10 cellular contexts compared by ENCODE assay signal in the genomic region with DNA sequence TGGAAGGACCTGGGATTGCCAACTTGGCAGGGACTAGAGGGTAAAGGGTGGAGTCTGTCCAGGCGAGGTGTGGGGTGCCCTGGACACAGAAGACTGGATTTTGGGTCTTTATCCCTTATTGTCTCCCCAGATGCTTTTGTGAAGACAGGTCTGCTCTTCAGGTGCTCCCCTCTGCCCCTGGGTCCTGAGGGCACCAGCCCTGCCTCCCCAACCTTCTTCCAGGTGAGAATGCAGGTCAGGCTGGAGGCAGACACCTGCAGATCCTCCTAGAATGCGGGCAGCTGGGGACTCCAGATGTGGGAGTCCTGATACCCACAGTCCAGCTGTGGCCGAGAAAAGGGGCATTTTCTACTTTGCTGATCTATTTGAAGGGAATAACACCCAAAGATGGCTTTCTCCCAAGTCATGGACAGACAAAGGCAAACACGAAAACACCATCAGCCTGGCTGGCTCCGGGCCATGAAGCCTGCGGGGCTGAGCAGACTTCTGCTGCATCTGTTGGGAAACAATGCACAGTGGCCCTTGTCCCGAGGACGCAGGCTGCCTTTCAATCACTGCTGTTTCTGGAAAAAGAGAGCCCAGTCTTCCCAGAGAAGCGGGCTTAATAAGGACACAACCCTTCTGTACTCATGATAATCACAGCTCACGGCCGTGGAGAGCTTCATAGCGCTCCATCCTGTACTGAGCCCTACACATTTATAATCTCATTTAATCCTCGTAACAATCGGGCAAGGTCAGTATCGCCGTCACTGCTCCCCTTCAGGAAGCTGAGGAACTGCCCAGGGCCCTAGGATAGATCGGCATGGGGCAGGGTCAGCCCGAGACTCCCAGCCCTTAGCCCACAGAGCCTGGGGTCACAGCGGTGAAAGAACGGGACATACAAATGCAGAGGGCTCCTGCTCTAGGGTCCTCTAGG.
A peak's percentile ranks its signal among the peaks of the same experiment; 100 is the strongest.
DNase-seq lines count a peak whose midpoint lies in the region; ATAC-seq and TF ChIP-seq lines count a peak whose summit lies in the region.
"Had no signal": no experiment of that assay in that cellular context is flagged by ENCODE, and none has a peak within 500 bp of the region (broad histone marks: within the 10 kb centered on the region; RNA-seq: fewer than 3 reads in every experiment).

No MANE protein-coding gene starts in this region.

- H3K27ac Mint-ChIP-seq in activated T-cell treated with anti-CD3 and anti-CD28 coated beads, Interleukin-2, amount 50 U/mL, for 24 hours: no peak overlapping the region
- H3K27ac Mint-ChIP-seq: stimulated activated naive CD8-positive, alpha-beta T cell treated with anti-CD3 and anti-CD28 coated beads, Interleukin-15, Interleukin-2, amounts not matched to agents 100 ng/mL and 50 ng/mL, for 24 hours had no signal

- H3K27ac ChIP-seq in WERI-Rb-1: peak overlapping the region; percentile 33
- no peak overlapping the region for H3K27ac ChIP-seq in suprapubic skin
- no peak overlapping the region for H3K27ac ChIP-seq in PC-9
- H3K27ac ChIP-seq: gastrocnemius medialis had no signal

- no peaks in the 10 kb centered on the region for H3K36me3 Mint-ChIP-seq in activated T-cell treated with anti-CD3 and anti-CD28 coated beads, Interleukin-2, amount 50 U/mL, for 24 hours (ENCODE audit: low read depth)

- H3K9me3 Mint-ChIP-seq in activated T-cell treated with anti-CD3 and anti-CD28 coated beads, Interleukin-2, amount 50 U/mL, for 24 hours: no peaks in the 10 kb centered on the region
- H3K9me3 Mint-ChIP-seq: stimulated activated naive CD8-positive, alpha-beta T cell treated with anti-CD3 and anti-CD28 coated beads, Interleukin-15, Interleukin-2, amounts not matched to agents 100 ng/mL and 50 ng/mL, for 24 hours had no signal

- H3K4me1 ChIP-seq in suprapubic skin (peaks cover 8% of the 10 kb centered on the region), PC-9 (replicated peaks; ENCODE audit: insufficient read depth) (no peaks in the 10 kb centered on the region)

- no peak for TF ChIP-seq EP300 in suprapubic skin (IDR thresholded peaks at IDR 0.05)

- H3K27me3 ChIP-seq in WERI-Rb-1 (ENCODE audit: insufficient read depth, low read depth, severe bottlenecking) (no peaks in the 10 kb centered on the region), suprapubic skin (no peaks in the 10 kb centered on the region), PC-9 (ENCODE audit: insufficient read depth, low read depth) (no peaks in the 10 kb centered on the region)
- H3K27me3 ChIP-seq: gastrocnemius medialis had no signal

- no peaks in the 10 kb centered on the region for H3F3A ChIP-seq in PC-9 (ENCODE audit: insufficient read depth, low read depth)

- intact Hi-C loops in PC-9 (cut with micrococcal nuclease; ENCODE audit: unreplicated experiment): no loop called here

- no peak for ATAC-seq in HG03521 (IDR thresholded peaks at IDR 0.05; ENCODE audit: unreplicated experiment)

- H3K9me3 ChIP-seq in WERI-Rb-1 (ENCODE audit: severe bottlenecking): no peaks in the 10 kb centered on the region
- no peaks in the 10 kb centered on the region for H3K9me3 ChIP-seq in suprapubic skin
- H3K9me3 ChIP-seq in PC-9 (ENCODE audit: insufficient read depth, low read depth): no peaks in the 10 kb centered on the region
- H3K9me3 ChIP-seq: gastrocnemius medialis had no signal

- CTCF ChIA-PET in PC-9 (lab: Charles Lee): no interaction called here

- no peaks in the 10 kb centered on the region for H3K79me2 ChIP-seq in PC-9 (ENCODE audit: low read depth)

- DNase-seq in activated T-cell treated with anti-CD3 and anti-CD28 coated beads, Interleukin-2, amount 50 U/mL, for 1 hour: peak; percentile 8
- no peak for DNase-seq in activated T-cell treated with anti-CD3 and anti-CD28 coated beads, Interleukin-2, amount 50 U/mL, for 24 hours
- DNase-seq in WERI-Rb-1 (peak; percentile 81), hypothalamus (lab: John Stamatoyannopoulos, UW) (peak in 49 of 51 donors; percentile 25 to 96 (median 82)), suprapubic skin (ENCODE audit: low spot score in 2 of 2) (peak; percentile 65 to 85), PC-9 (no peak), HUDEP-2 (lab: John Stamatoyannopoulos, UW; ENCODE audit: unreplicated experiment in 76 of 76) (no peak)
- DNase-seq: gastrocnemius medialis had no signal

- no peak for TF ChIP-seq POLR2A in suprapubic skin (IDR thresholded peaks at IDR 0.05)

- H3K36me3 ChIP-seq in WERI-Rb-1 (no peaks in the 10 kb centered on the region), suprapubic skin (no peaks in the 10 kb centered on the region), PC-9 (ENCODE audit: low read depth) (no peaks in the 10 kb centered on the region)
- H3K36me3 ChIP-seq: gastrocnemius medialis had no signal

- H3K9me2 ChIP-seq in PC-9 (ENCODE audit: insufficient read depth): no peaks in the 10 kb centered on the region

- TF ChIP-seq CTCF in WERI-Rb-1 (IDR thresholded peaks at IDR 0.05; ENCODE audit: low read depth, low read length) (no peak), suprapubic skin (IDR thresholded peaks at IDR 0.05) (no peak), PC-9 (conservative IDR thresholded peaks at IDR 0.05) (no peak)

- H3K4me3 Mint-ChIP-seq in activated T-cell treated with anti-CD3 and anti-CD28 coated beads, Interleukin-2, amount 50 U/mL, for 24 hours: no peak overlapping the region
- H3K4me3 Mint-ChIP-seq: stimulated activated naive CD8-positive, alpha-beta T cell treated with anti-CD3 and anti-CD28 coated beads, Interleukin-15, Interleukin-2, amounts not matched to agents 100 ng/mL and 50 ng/mL, for 24 hours had no signal

- H3K4me3 ChIP-seq in WERI-Rb-1 (ENCODE audit: low read depth, low read length) (no peak overlapping the region), suprapubic skin (no peak overlapping the region), PC-9 (no peak overlapping the region)
- H3K4me3 ChIP-seq: gastrocnemius medialis had no signal

- H3K27me3 Mint-ChIP-seq in activated T-cell treated with anti-CD3 and anti-CD28 coated beads, Interleukin-2, amount 50 U/mL, for 24 hours: no peaks in the 10 kb centered on the region
- H3K27me3 Mint-ChIP-seq: stimulated activated naive CD8-positive, alpha-beta T cell treated with anti-CD3 and anti-CD28 coated beads, Interleukin-15, Interleukin-2, amounts not matched to agents 100 ng/mL and 50 ng/mL, for 24 hours had no signal

- BruUV-seq in PC-9 (replicated peaks; lab: Mats Ljungman, UMichigan): no TSS peak

- H2AFZ ChIP-seq in PC-9: no peak overlapping the region

- peaks cover 20% of the 10 kb centered on the region for H3K4me1 Mint-ChIP-seq in activated T-cell treated with anti-CD3 and anti-CD28 coated beads, Interleukin-2, amount 50 U/mL, for 24 hours (ENCODE audit: low read depth)

- no peak overlapping the region for H3K4me2 ChIP-seq in PC-9

- WGBS in suprapubic skin: 52% methylated on average over 18 of the region's 20 CpGs

- POLR2A ChIA-PET in PC-9 (lab: Charles Lee; ENCODE audit: unreplicated experiment): no interaction called here

- no peaks in the 10 kb centered on the region for H4K20me1 ChIP-seq in PC-9 (ENCODE audit: insufficient read depth)

Comparison
In these comparisons a context has a peak if more than half of its experiments do, and no peak if none do; other contexts are left out.
1. DNase-seq: peak in activated T-cell treated with anti-CD3 and anti-CD28 coated beads, Interleukin-2, amount 50 U/mL, for 1 hour (single experiment), WERI-Rb-1 (single experiment), hypothalamus (49 of 51) and suprapubic skin (2 of 2); none in activated T-cell treated with anti-CD3 and anti-CD28 coated beads, Interleukin-2, amount 50 U/mL, for 24 hours (single experiment), PC-9 (0 of 2) and HUDEP-2 (0 of 76).